Comparison of ENCODE assay signal across 8 cellular contexts in genomic region chr11:19116315-19116970, GRCh38. TPM values are rescaled to one million over a fixed set of nuclear protein-coding genes. Genes with fewer than 3 reads are reported as not detected.
A peak's percentile ranks its signal among the peaks of the same experiment; 100 is the strongest.
DNase-seq lines count a peak whose midpoint lies in the region; ATAC-seq and TF ChIP-seq lines count a peak whose summit lies in the region.

No MANE protein-coding gene starts in this region.

- H3K14ac ChIP-seq in IMR-90 (replicated peaks; ENCODE audit: low read depth, low read length) = no peak overlapping the region

- peaks cover 49% of the 10 kb centered on the region for H3K4me1 Mint-ChIP-seq in central memory CD8-positive, alpha-beta T cell
- peaks cover 33 to 51% (median 47%) of the 10 kb centered on the region in 7 donors for H3K4me1 Mint-ChIP-seq in naive thymus-derived CD4-positive, alpha-beta T cell

- intact Hi-C loops in IMR-90 (cut with micrococcal nuclease) = loop anchor here (1.0 to 5.0 kb wide), 3 partner anchors 39 to 126 kb away; partner anchors contain the start of gene E2F8
- intact Hi-C loops in naive thymus-derived CD4-positive, alpha-beta T cell (cut with micrococcal nuclease) = loop anchor here (2.0 to 10.0 kb wide), 8 partner anchors 40 to 1248 kb away; partner anchors contain the start of genes NAV2 (in 2 of the 2), SERGEF (in 2 of the 2), GTF2H1 (in 1 of the 2) and HPS5 (in 1 of the 2)

- H3K36me3 ChIP-seq in BLaER1 treated with 17β-estradiol and CSF1 and Interleukin-3, amounts not matched to agents 10 nM and 100 nM = peaks cover 0 to 24% (median 18%) of the 10 kb centered on the region in 11 experiments; a peak in 16 of 22 replicates
- H3K36me3 ChIP-seq in IMR-90 (ENCODE audit: control insufficient read depth, insufficient read depth, low read length) = peaks cover 2% of the 10 kb centered on the region
- peaks cover 0 to 4% (median 0%) of the 10 kb centered on the region in 3 experiments for H3K36me3 ChIP-seq in naive thymus-derived CD4-positive, alpha-beta T cell (ENCODE audit: control insufficient read depth in 2 of 3, insufficient read depth in 3 of 3, low read length in 3 of 3)

- no peak for TF ChIP-seq RAD21 in IMR-90 (IDR thresholded peaks at IDR 0.05; ENCODE audit: low read length)

- H3K27me3 ChIP-seq in BLaER1 treated with 17β-estradiol and CSF1 and Interleukin-3, amounts not matched to agents 10 nM and 100 nM = no peaks in the 10 kb centered on the region
- peaks cover 10% of the 10 kb centered on the region for H3K27me3 ChIP-seq in IMR-90 (ENCODE audit: control insufficient read depth, insufficient read depth, low read length)
- H3K27me3 ChIP-seq in naive thymus-derived CD4-positive, alpha-beta T cell (ENCODE audit: control insufficient read depth in 2 of 2, insufficient read depth in 2 of 2, low read length in 2 of 2) = no peaks in the 10 kb centered on the region

- H4K8ac ChIP-seq in IMR-90 (ENCODE audit: low read depth in 2 of 2, low read length in 2 of 2) = peak overlapping the region; percentile 31 to 76; a peak in 2 of 4 replicates

- peak overlapping the region in 5 of 11 experiments; percentile 79 to 89 (median 88); a peak in 5 of 22 replicates for H3K27ac ChIP-seq in BLaER1 treated with 17β-estradiol and CSF1 and Interleukin-3, amounts not matched to agents 10 nM and 100 nM
- no peak overlapping the region for H3K27ac ChIP-seq in IMR-90 (ENCODE audit: insufficient read depth, low read length)
- no peak overlapping the region for H3K27ac ChIP-seq in naive thymus-derived CD4-positive, alpha-beta T cell (ENCODE audit: low read depth, low read length)

- POLR2A ChIA-PET in IMR-90 (lab: Charles Lee; ENCODE audit: unreplicated experiment) = no interaction called here
- POLR2A ChIA-PET in naive thymus-derived CD4-positive, alpha-beta T cell (lab: Charles Lee) = no interaction called here

- CTCF ChIA-PET in IMR-90 (lab: Yijun Ruan, JAX) = no interaction called here
- CTCF ChIA-PET in naive thymus-derived CD4-positive, alpha-beta T cell (lab: Charles Lee) = no interaction called here

- H3K56ac ChIP-seq in IMR-90 (ENCODE audit: extremely low read depth, insufficient read depth, low read length) = no peak overlapping the region

- H3K79me1 ChIP-seq in IMR-90 (ENCODE audit: low read depth in 1 of 2, low read length in 2 of 2) = peaks cover 14 to 23% of the 10 kb centered on the region in 2 experiments; a peak in 3 of 4 replicates

- 0 out of 2 replicates have a peak, but pooled peaks cover 2% of the 10 kb centered on the region for H3K9me1 ChIP-seq in IMR-90 (ENCODE audit: insufficient read depth, low read length)

- H4K5ac ChIP-seq in IMR-90 (ENCODE audit: low read depth, low read length) = no peak overlapping the region

- H3K36me3 Mint-ChIP-seq in central memory CD8-positive, alpha-beta T cell (ENCODE audit: insufficient read depth) = peaks cover 7% of the 10 kb centered on the region
- H3K36me3 Mint-ChIP-seq in naive thymus-derived CD4-positive, alpha-beta T cell = peaks cover 5 to 17% (median 12%) of the 10 kb centered on the region in 5 donors

- H3K4me3 Mint-ChIP-seq in central memory CD8-positive, alpha-beta T cell = peak overlapping the region; percentile 97
- peak overlapping the region; percentile 89 to 95 (median 93) for H3K4me3 Mint-ChIP-seq in naive thymus-derived CD4-positive, alpha-beta T cell

- peak overlapping the region; percentile 97 for H2AFZ ChIP-seq in IMR-90 (replicated peaks; ENCODE audit: low read length, poor library complexity)

- no peaks in the 10 kb centered on the region for H3K27me3 Mint-ChIP-seq in central memory CD8-positive, alpha-beta T cell
- H3K27me3 Mint-ChIP-seq in naive thymus-derived CD4-positive, alpha-beta T cell = peaks cover 0 to 21% (median 0%) of the 10 kb centered on the region in 5 donors

- H4K91ac ChIP-seq in IMR-90 (ENCODE audit: insufficient read depth, low read depth, low read length) = no peak overlapping the region

- TF ChIP-seq CTCF in IMR-90 (conservative IDR thresholded peaks at IDR 0.05; ENCODE audit: low read depth, low read length) = no peak

- no peak overlapping the region for H2BK20ac ChIP-seq in IMR-90 (ENCODE audit: low read depth, low read length)

- no peak overlapping the region for H3K4ac ChIP-seq in IMR-90 (ENCODE audit: low read depth, low read length)

- dilution Hi-C loops in IMR-90 (cut with HindIII; ENCODE audit: low sequenced_read_pairs, unreplicated experiment) = no loop called here

- H3K9me3 Mint-ChIP-seq in central memory CD8-positive, alpha-beta T cell = no peaks in the 10 kb centered on the region
- H3K9me3 Mint-ChIP-seq in naive thymus-derived CD4-positive, alpha-beta T cell = no peaks in the 10 kb centered on the region

- H3K9ac ChIP-seq in BLaER1 treated with 17β-estradiol and CSF1 and Interleukin-3, amounts not matched to agents 10 nM and 100 nM = peak overlapping the region in 10 of 11 experiments; percentile 80 to 93 (median 88); a peak in 18 of 22 replicates
- peak overlapping the region; percentile 53 for H3K9ac ChIP-seq in IMR-90 (ENCODE audit: low read depth, low read length)

- H3K9me3 ChIP-seq in BLaER1 treated with 17β-estradiol and CSF1 and Interleukin-3, amounts not matched to agents 10 nM and 100 nM (replicated peaks in 1 of 11) = no peaks in the 10 kb centered on the region
- H3K9me3 ChIP-seq in IMR-90 (ENCODE audit: control insufficient read depth, insufficient read depth, low read length) = no peaks in the 10 kb centered on the region
- no peaks in the 10 kb centered on the region for H3K9me3 ChIP-seq in naive thymus-derived CD4-positive, alpha-beta T cell (ENCODE audit: control insufficient read depth in 2 of 3, low read length in 3 of 3)

- H3K23ac ChIP-seq in IMR-90 (ENCODE audit: low read depth, low read length) = no peak overlapping the region

- H3K4me3 ChIP-seq in BLaER1 treated with 17β-estradiol and CSF1 and Interleukin-3, amounts not matched to agents 10 nM and 100 nM = peak overlapping the region; percentile 82 to 97 (median 92)
- peak overlapping the region; percentile 71 for H3K4me3 ChIP-seq in IMR-90 (ENCODE audit: insufficient read depth, low read depth, low read length)
- H3K4me3 ChIP-seq in naive thymus-derived CD4-positive, alpha-beta T cell (ENCODE audit: low read length) = peak overlapping the region; percentile 82

- H2AK9ac ChIP-seq in IMR-90 (replicated peaks; ENCODE audit: low read depth, low read length, poor library complexity) = no peak overlapping the region

- no peak overlapping the region for H2AK5ac ChIP-seq in IMR-90 (ENCODE audit: low read depth, low read length)

- no peak overlapping the region for H2BK15ac ChIP-seq in IMR-90 (ENCODE audit: low read depth, low read length)

- BruUV-seq in IMR-90 (replicated peaks; lab: Mats Ljungman, UMichigan) = no TSS peak

- no peak overlapping the region for H2BK120ac ChIP-seq in IMR-90 (ENCODE audit: low read depth, low read length)

- DNase-seq in IMR-90 (no peak), HCEC 1CT (no peak), COLO668 (lab: John Stamatoyannopoulos, UW; ENCODE audit: unreplicated experiment) (no peak), HT-29 (ENCODE audit: low spot score) (no peak)
- no peak for DNase-seq in central memory CD8-positive, alpha-beta T cell (ENCODE audit: low spot score in 2 of 2)
- DNase-seq in naive thymus-derived CD4-positive, alpha-beta T cell = peak in 1 of 9 donors; percentile 14

- H3K4me2 ChIP-seq in BLaER1 treated with 17β-estradiol and CSF1 and Interleukin-3, amounts not matched to agents 10 nM and 100 nM = peak overlapping the region; percentile 81 to 97 (median 89); a peak in 21 of 22 replicates
- peak overlapping the region; percentile 94 for H3K4me2 ChIP-seq in IMR-90 (ENCODE audit: low read depth, low read length)

- in situ Hi-C loops in IMR-90 (cut with MboI; ENCODE audit: low sequenced_read_pairs) = no loop called here

- H3K27ac Mint-ChIP-seq in central memory CD8-positive, alpha-beta T cell (ENCODE audit: low read depth) = peak overlapping the region; percentile 91
- H3K27ac Mint-ChIP-seq in naive thymus-derived CD4-positive, alpha-beta T cell = peak overlapping the region; percentile 54 to 93 (median 89)

- H2BK5ac ChIP-seq in IMR-90 (ENCODE audit: low read depth, low read length, poor library complexity, severe bottlenecking) = no peak overlapping the region

- TF ChIP-seq POLR2A in IMR-90 (IDR thresholded peaks at IDR 0.05; ENCODE audit: low read depth, low read length) = no peak

- peaks cover 19 to 33% (median 26%) of the 10 kb centered on the region in 10 experiments for H3K4me1 ChIP-seq in BLaER1 treated with 17β-estradiol and CSF1 and Interleukin-3, amounts not matched to agents 10 nM and 100 nM
- no peaks in the 10 kb centered on the region for H3K4me1 ChIP-seq in IMR-90 (ENCODE audit: control insufficient read depth, insufficient read depth, low read length)
- peaks cover 11 to 14% of the 10 kb centered on the region in 2 donors for H3K4me1 ChIP-seq in naive thymus-derived CD4-positive, alpha-beta T cell (ENCODE audit: control insufficient read depth in 2 of 2, insufficient read depth in 2 of 2, low read length in 2 of 2)

- H3K18ac ChIP-seq in IMR-90 (ENCODE audit: low read depth, low read length) = no peak overlapping the region

- H4K20me1 ChIP-seq in BLaER1 treated with 17β-estradiol and CSF1 and Interleukin-3, amounts not matched to agents 10 nM and 100 nM = peaks cover 0 to 28% (median 0%) of the 10 kb centered on the region in 11 experiments; a peak in 6 of 22 replicates
- H4K20me1 ChIP-seq in IMR-90 (ENCODE audit: insufficient read depth, low read length) = no peaks in the 10 kb centered on the region

- no peak for ATAC-seq in IMR-90 (ENCODE audit: low read depth)
- no peak for ATAC-seq in central memory CD8-positive, alpha-beta T cell (replicated peaks; ENCODE audit: extremely low read depth, poor library complexity, severe bottlenecking)
- ATAC-seq in naive thymus-derived CD4-positive, alpha-beta T cell = no peak
- ATAC-seq in GM19035 (IDR thresholded peaks at IDR 0.05; ENCODE audit: unreplicated experiment) = no peak

- 0% methylated on average over 3 of the region's 16 CpGs; no CpG with 5 or more reads in 1 of the 2 experiments for WGBS in IMR-90 (ENCODE audit: extremely low coverage in 2 of 2, insufficient read length in 1 of 2), 2 experiments

TF ChIP-seq in IMR-90, 13 proteins besides CTCF, POLR2A, EP300 and RAD21:
- no peak for TF ChIP-seq CHD1 (IDR thresholded peaks at IDR 0.05; ENCODE audit: low read depth, low read length)

RNA-seq across cellular contexts. Expression of gene ZDHHC13, which starts 0.5 kb away (rescaled TPM):
- total RNA-seq in IMR-90 (2012; rRNA removed) = 15.1 and 20.0 TPM in 2 replicates
- polyA plus RNA-seq in IMR-90 (2012; rRNA removed) = 6.3 and 7.2 TPM in 2 replicates
- polyA plus RNA-seq in IMR-90 (2012; cell fraction: cytosol; rRNA removed) = 1.7 and 1.9 TPM in 2 replicates
- polyA plus RNA-seq in IMR-90 (2012; cell fraction: nucleus; rRNA removed; ENCODE audit: low replicate concordance) = 1.7 and 13.3 TPM in 2 replicates
- 10 to 100 TPM in 4 of 5 experiments, 1 to 10 TPM in 1; 9.3 to 21.3 (median 14.2) TPM for total RNA-seq in naive thymus-derived CD4-positive, alpha-beta T cell
- 1 to 10 TPM; 6.8 to 9.6 TPM for polyA plus RNA-seq in naive thymus-derived CD4-positive, alpha-beta T cell
- 12.2 and 16.1 TPM in 2 replicates for total RNA-seq in HT-29 (2014; rRNA removed; shearing (Covaris generic))

RNA-seq across cellular contexts. Expression of gene MRGPRX2, which starts 55.9 kb away (rescaled TPM):
- total RNA-seq in IMR-90 (2012; rRNA removed) = not detected in 2 replicates
- polyA plus RNA-seq in IMR-90 (2012; rRNA removed) = not detected in 2 replicates
- polyA plus RNA-seq in IMR-90 (2012; cell fraction: cytosol; rRNA removed) = not detected in 2 replicates
- polyA plus RNA-seq in IMR-90 (2012; cell fraction: nucleus; rRNA removed; ENCODE audit: low replicate concordance) = not detected in 2 replicates
- under 1 TPM in 1 of 5 experiments, not detected in 4; 0.17 TPM for total RNA-seq in naive thymus-derived CD4-positive, alpha-beta T cell
- polyA plus RNA-seq in naive thymus-derived CD4-positive, alpha-beta T cell = not detected
- not detected in 2 replicates for total RNA-seq in HT-29 (2014; rRNA removed; shearing (Covaris generic))
